In the genomic region with DNA sequence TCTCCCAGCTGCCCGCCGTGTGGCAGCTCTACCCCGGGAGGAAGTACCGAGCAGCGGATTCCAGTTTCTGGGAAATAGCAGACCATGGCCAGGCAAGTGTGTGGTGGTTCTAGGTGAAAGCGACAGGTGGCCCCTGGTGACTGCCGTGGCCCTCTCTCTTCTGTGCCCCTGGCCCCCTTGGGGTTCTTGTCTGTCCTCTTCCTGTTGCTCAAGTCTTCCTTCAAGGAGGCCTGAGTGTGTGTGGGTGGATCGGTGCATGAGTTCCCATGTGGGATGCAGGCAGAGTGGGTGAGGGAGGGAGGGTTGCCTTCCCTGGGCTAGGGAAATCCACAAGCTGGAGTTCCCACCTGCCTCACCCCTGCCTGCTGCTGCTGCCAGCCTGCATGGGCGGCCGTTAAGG, we compare ENCODE assay signal across 19 cellular contexts. TPM values are rescaled to one million over a fixed set of nuclear protein-coding genes. Genes with fewer than 3 reads are reported as not detected.
DNase-seq lines count a peak whose midpoint lies in the region; ATAC-seq and TF ChIP-seq lines count a peak whose summit lies in the region.
"Had no signal": no experiment of that assay in that cellular context is flagged by ENCODE, and none has a peak within 500 bp of the region (broad histone marks: within the 10 kb centered on the region; RNA-seq: fewer than 3 reads in every experiment).

No MANE protein-coding gene starts in this region.

- no peaks in the 10 kb centered on the region for H3K36me3 Mint-ChIP-seq in activated CD8-positive, alpha-beta memory T cell treated with anti-CD3 and anti-CD28 coated beads, Interleukin-2, amount 10 ng/mL, durations not matched to agents 7 days and 5 days
- peaks cover 1% of the 10 kb centered on the region for H3K36me3 Mint-ChIP-seq in activated B cell treated with CpG ODN at 0.5 μM for 24 hours (ENCODE audit: low read depth)
- peaks cover 0 to 3% of the 10 kb centered on the region in 2 donors for H3K36me3 Mint-ChIP-seq in stimulated activated naive B cell treated with anti-CD40 and anti-IgM and Interleukin-4, amounts not matched to agents 10 μg/mL and 1 μg/mL and 100 μg/mL, for 72 hours
- H3K36me3 Mint-ChIP-seq: CD4-positive, alpha-beta memory T cell had no signal

- no peaks in the 10 kb centered on the region for H3K9me3 Mint-ChIP-seq in activated CD8-positive, alpha-beta memory T cell treated with anti-CD3 and anti-CD28 coated beads, Interleukin-2, amount 10 ng/mL, durations not matched to agents 7 days and 5 days (ENCODE audit: low read depth)
- no peaks in the 10 kb centered on the region for H3K9me3 Mint-ChIP-seq in activated B cell treated with CpG ODN at 0.5 μM for 24 hours
- peaks cover 0 to 1% of the 10 kb centered on the region in 2 donors for H3K9me3 Mint-ChIP-seq in stimulated activated naive B cell treated with anti-CD40 and anti-IgM and Interleukin-4, amounts not matched to agents 10 μg/mL and 1 μg/mL and 100 μg/mL, for 72 hours
- H3K9me3 Mint-ChIP-seq: CD4-positive, alpha-beta memory T cell had no signal

- no peak for TF ChIP-seq CTCF in activated B cell treated with CpG ODN at 0.5 μM for 24 hours (IDR thresholded peaks at IDR 0.05)

- POLR2A ChIA-PET in activated B cell treated with CpG ODN at 0.5 μM for 24 hours (lab: Charles Lee) = no interaction called here

- no peaks in the 10 kb centered on the region for H3K27me3 Mint-ChIP-seq in activated CD8-positive, alpha-beta memory T cell treated with anti-CD3 and anti-CD28 coated beads, Interleukin-2, amount 10 ng/mL, durations not matched to agents 7 days and 5 days
- peaks cover 16% of the 10 kb centered on the region for H3K27me3 Mint-ChIP-seq in activated B cell treated with CpG ODN at 0.5 μM for 24 hours
- H3K27me3 Mint-ChIP-seq in stimulated activated naive B cell treated with anti-CD40 and anti-IgM and Interleukin-4, amounts not matched to agents 10 μg/mL and 1 μg/mL and 100 μg/mL, for 72 hours = no peaks in the 10 kb centered on the region

- intact Hi-C loops in activated B cell treated with CpG ODN at 0.5 μM for 24 hours (cut with micrococcal nuclease) = loop anchor here (10.0 kb wide), 1 partner anchor 366 kb away; no protein-coding TSS in a partner anchor

- no peak overlapping the region for H3K4me3 Mint-ChIP-seq in activated CD8-positive, alpha-beta memory T cell treated with anti-CD3 and anti-CD28 coated beads, Interleukin-2, amount 10 ng/mL, durations not matched to agents 7 days and 5 days
- H3K4me3 Mint-ChIP-seq in activated B cell treated with CpG ODN at 0.5 μM for 24 hours = no peak overlapping the region
- no peak overlapping the region for H3K4me3 Mint-ChIP-seq in stimulated activated naive B cell treated with anti-CD40 and anti-IgM and Interleukin-4, amounts not matched to agents 10 μg/mL and 1 μg/mL and 100 μg/mL, for 72 hours
- H3K4me3 Mint-ChIP-seq: CD4-positive, alpha-beta memory T cell had no signal

- peak; percentile 30 for DNase-seq in activated CD8-positive, alpha-beta memory T cell treated with anti-CD3 and anti-CD28 coated beads for 24 hours
- no peak for DNase-seq in activated CD8-positive, alpha-beta memory T cell treated with anti-CD3 and anti-CD28 coated beads, Interleukin-2, amount 10 ng/mL, durations not matched to agents 7 days and 5 days
- no peak for DNase-seq in activated B cell treated with CpG ODN at 0.5 μM for 24 hours
- DNase-seq in stimulated activated naive B cell treated with anti-CD40 and anti-IgM and Interleukin-4, amounts not matched to agents 10 μg/mL and 1 μg/mL and 100 μg/mL, for 72 hours = no peak
- no peak for DNase-seq in cerebellar cortex (ENCODE audit: low spot score)
- no peak for DNase-seq in cerebellum (ENCODE audit: low spot score)
- DNase-seq: 8988T; AML-193; CD4-positive, alpha-beta memory T cell; COR-L47; DMS79; GM23248; IMR-90; KBM-7 had no signal

- no peak for ATAC-seq in activated CD8-positive, alpha-beta memory T cell treated with anti-CD3 and anti-CD28 coated beads, Interleukin-2, amount 10 ng/mL, durations not matched to agents 7 days and 5 days
- ATAC-seq in activated B cell treated with CpG ODN at 0.5 μM for 24 hours (ENCODE audit: low read depth) (no peak), HG03378 (IDR thresholded peaks at IDR 0.05; ENCODE audit: unreplicated experiment) (no peak)
- ATAC-seq in stimulated activated naive B cell treated with anti-CD40 and anti-IgM and Interleukin-4, amounts not matched to agents 10 μg/mL and 1 μg/mL and 100 μg/mL, for 72 hours (replicated peaks) = no peak
- ATAC-seq: GM12878, HCT116 had no signal

- no peaks in the 10 kb centered on the region for H3K4me1 Mint-ChIP-seq in activated CD8-positive, alpha-beta memory T cell treated with anti-CD3 and anti-CD28 coated beads, Interleukin-2, amount 10 ng/mL, durations not matched to agents 7 days and 5 days
- peaks cover 62% of the 10 kb centered on the region for H3K4me1 Mint-ChIP-seq in activated B cell treated with CpG ODN at 0.5 μM for 24 hours
- peaks cover 42 to 68% of the 10 kb centered on the region in 2 donors for H3K4me1 Mint-ChIP-seq in stimulated activated naive B cell treated with anti-CD40 and anti-IgM and Interleukin-4, amounts not matched to agents 10 μg/mL and 1 μg/mL and 100 μg/mL, for 72 hours
- H3K4me1 Mint-ChIP-seq: CD4-positive, alpha-beta memory T cell had no signal

- CTCF ChIA-PET in activated CD8-positive, alpha-beta memory T cell treated with anti-CD3 and anti-CD28 coated beads, Interleukin-2, amount 10 ng/mL, durations not matched to agents 7 days and 5 days (lab: Charles Lee) = no interaction called here
- CTCF ChIA-PET in activated B cell treated with CpG ODN at 0.5 μM for 24 hours (lab: Charles Lee) = no interaction called here

- H3K27ac Mint-ChIP-seq in activated CD8-positive, alpha-beta memory T cell treated with anti-CD3 and anti-CD28 coated beads, Interleukin-2, amount 10 ng/mL, durations not matched to agents 7 days and 5 days = no peak overlapping the region
- peak overlapping the region; percentile 26 for H3K27ac Mint-ChIP-seq in activated B cell treated with CpG ODN at 0.5 μM for 24 hours
- H3K27ac Mint-ChIP-seq in stimulated activated naive B cell treated with anti-CD40 and anti-IgM and Interleukin-4, amounts not matched to agents 10 μg/mL and 1 μg/mL and 100 μg/mL, for 72 hours = peak overlapping the region; percentile 42
- H3K27ac Mint-ChIP-seq: CD4-positive, alpha-beta memory T cell had no signal

RNA-seq across cellular contexts. Expression of a gene that starts 4.6 kb away (rescaled TPM):
- not detected for total RNA-seq in activated CD8-positive, alpha-beta memory T cell treated with anti-CD3 and anti-CD28 coated beads, Interleukin-2, amount 10 ng/mL, durations not matched to agents 7 days and 5 days
- total RNA-seq in activated B cell treated with CpG ODN at 0.5 μM for 24 hours (1.1 and 1.2 TPM in 2 replicates), cerebellum (not detected)
- total RNA-seq: CD4-positive, alpha-beta memory T cell; G401; GM23248; HT-29; IMR-90 had no signal

RNA-seq across cellular contexts. Expression of a gene that starts 23.1 kb away (rescaled TPM):
- not detected for total RNA-seq in activated CD8-positive, alpha-beta memory T cell treated with anti-CD3 and anti-CD28 coated beads, Interleukin-2, amount 10 ng/mL, durations not matched to agents 7 days and 5 days
- total RNA-seq in activated B cell treated with CpG ODN at 0.5 μM for 24 hours = 228 and 234 TPM in 2 replicates
- total RNA-seq in cerebellum = not detected
- total RNA-seq: CD4-positive, alpha-beta memory T cell; G401; GM23248; HT-29; IMR-90 had no signal

Comparison
In these comparisons a context has a peak if more than half of its experiments do, and no peak if none do; other contexts are left out.
1. RNA of a gene that starts 23.1 kb away (total RNA-seq): 228 to 234 TPM in activated B cell treated with CpG ODN at 0.5 μM for 24 hours; not detected in cerebellum (single experiment) and not detected in activated CD8-positive, alpha-beta memory T cell treated with anti-CD3 and anti-CD28 coated beads, Interleukin-2, amount 10 ng/mL, durations not matched to agents 7 days and 5 days; every median in the first group is over 100 times any median in the second.